ENCODE assay signal across 24 cellular contexts in genomic region chr6:21733311-21733710, GRCh38.
A peak's percentile ranks its signal among the peaks of the same experiment; 100 is the strongest.
DNase-seq lines count a peak whose midpoint lies in the region; ATAC-seq and TF ChIP-seq lines count a peak whose summit lies in the region.
"Had no signal": no experiment of that assay in that cellular context is flagged by ENCODE, and none has a peak within 500 bp of the region (broad histone marks: within the 10 kb centered on the region; RNA-seq: fewer than 3 reads in every experiment).

No MANE protein-coding gene starts in this region.

- intact Hi-C loops in breast epithelium (cut with DNase I; ENCODE audit: low total_unique reads): no loop called here

- H3K4me3 ChIP-seq in AG10803 (ENCODE audit: low read length) (no peak overlapping the region), breast epithelium (no peak overlapping the region)
- H3K4me3 ChIP-seq: body of pancreas, colonic mucosa, tibial nerve had no signal

- TF ChIP-seq POLR2A in breast epithelium (IDR thresholded peaks at IDR 0.05): no peak

- DNase-seq in AG10803 (ENCODE audit: low read depth) (peak; percentile 33), M059J (ENCODE audit: low read depth) (peak; percentile 49), breast epithelium (ENCODE audit: low spot score in 2 of 2) (no peak), mesothelial cell of epicardium (ENCODE audit: low spot score in 2 of 2, unreplicated experiment in 2 of 2) (no peak), NCI-H526 (lab: John Stamatoyannopoulos, UW) (no peak), NCI-H2029 (lab: John Stamatoyannopoulos, UW) (no peak)
- no peak for DNase-seq in activated CD4-positive, alpha-beta T cell treated with anti-CD3 and anti-CD28 coated beads, Interleukin-2, amount 50 U/mL, for 48 hours
- DNase-seq in activated naive CD8-positive, alpha-beta T cell treated with anti-CD3 and anti-CD28 coated beads, Interleukin-2, amount 50 U/mL, for 24 hours: no peak
- DNase-seq: activated CD4-positive, alpha-beta T cell treated with anti-CD3 and anti-CD28 coated beads for 48 hours; body of pancreas; colonic mucosa; effector memory CD8-positive, alpha-beta T cell; GOT3; NCI-H1417 treated with DMSO at 0.1 percent for 48 hours; NCI-H2171 treated with DMSO at 0.1 percent for 48 hours; NCI-H69; retina; SIG-M5; stimulated activated naive CD8-positive, alpha-beta T cell treated with anti-CD3 and anti-CD28 coated beads, Interleukin-15, amount 100 ng/mL, for 72 hours had no signal

- no peaks in the 10 kb centered on the region for H3K27me3 ChIP-seq in breast epithelium
- H3K27me3 ChIP-seq: body of pancreas, colonic mucosa, tibial nerve had no signal

- peaks cover 13% of the 10 kb centered on the region for H3K36me3 Mint-ChIP-seq in mesothelial cell of epicardium
- no peaks in the 10 kb centered on the region for H3K36me3 Mint-ChIP-seq in activated naive CD8-positive, alpha-beta T cell treated with anti-CD3 and anti-CD28 coated beads, Interleukin-2, amount 50 U/mL, for 24 hours (ENCODE audit: low read depth)
- H3K36me3 Mint-ChIP-seq: activated naive CD8-positive, alpha-beta T cell; memory B cell had no signal

- H3K9me3 Mint-ChIP-seq in mesothelial cell of epicardium: no peaks in the 10 kb centered on the region
- H3K9me3 Mint-ChIP-seq in activated naive CD8-positive, alpha-beta T cell treated with anti-CD3 and anti-CD28 coated beads, Interleukin-2, amount 50 U/mL, for 24 hours: no peaks in the 10 kb centered on the region
- H3K9me3 Mint-ChIP-seq: activated T-helper 17 cell treated with anti-CD3 and anti-CD28 coated beads, Interleukin-2, amount 50 U/mL, for 72 hours; effector memory CD8-positive, alpha-beta T cell; stimulated activated naive CD8-positive, alpha-beta T cell treated with anti-CD3 and anti-CD28 coated beads, Interleukin-15, amount 100 ng/mL, for 72 hours had no signal

- peak overlapping the region; percentile 84 for H3K27ac Mint-ChIP-seq in mesothelial cell of epicardium
- no peak overlapping the region for H3K27ac Mint-ChIP-seq in activated naive CD8-positive, alpha-beta T cell treated with anti-CD3 and anti-CD28 coated beads, Interleukin-2, amount 50 U/mL, for 24 hours
- H3K27ac Mint-ChIP-seq: activated naive CD8-positive, alpha-beta T cell; activated T-helper 17 cell treated with anti-CD3 and anti-CD28 coated beads, Interleukin-2, amount 50 U/mL, for 72 hours; effector memory CD8-positive, alpha-beta T cell; memory B cell; stimulated activated naive CD8-positive, alpha-beta T cell treated with anti-CD3 and anti-CD28 coated beads, Interleukin-15, amount 100 ng/mL, for 72 hours had no signal

- no peaks in the 10 kb centered on the region for H3K36me3 ChIP-seq in breast epithelium
- H3K36me3 ChIP-seq: colonic mucosa, tibial nerve had no signal

- peaks cover 0 to 27% of the 10 kb centered on the region in 2 donors for H3K4me1 ChIP-seq in breast epithelium
- H3K4me1 ChIP-seq: colonic mucosa had no signal

- no peak overlapping the region for H3K4me3 Mint-ChIP-seq in mesothelial cell of epicardium
- H3K4me3 Mint-ChIP-seq in activated naive CD8-positive, alpha-beta T cell treated with anti-CD3 and anti-CD28 coated beads, Interleukin-2, amount 50 U/mL, for 24 hours: no peak overlapping the region
- H3K4me3 Mint-ChIP-seq: activated naive CD8-positive, alpha-beta T cell; activated T-helper 17 cell treated with anti-CD3 and anti-CD28 coated beads, Interleukin-2, amount 50 U/mL, for 72 hours; effector memory CD8-positive, alpha-beta T cell; memory B cell; stimulated activated naive CD8-positive, alpha-beta T cell treated with anti-CD3 and anti-CD28 coated beads, Interleukin-15, amount 100 ng/mL, for 72 hours had no signal

- no peak for ATAC-seq in activated naive CD8-positive, alpha-beta T cell treated with anti-CD3 and anti-CD28 coated beads, Interleukin-2, amount 50 U/mL, for 24 hours
- ATAC-seq: activated T-helper 17 cell treated with anti-CD3 and anti-CD28 coated beads, Interleukin-2, amount 50 U/mL, for 72 hours; body of pancreas; effector memory CD8-positive, alpha-beta T cell; stimulated activated naive CD8-positive, alpha-beta T cell treated with anti-CD3 and anti-CD28 coated beads, Interleukin-15, amount 100 ng/mL, for 72 hours had no signal

- peaks cover 66% of the 10 kb centered on the region for H3K4me1 Mint-ChIP-seq in mesothelial cell of epicardium
- H3K4me1 Mint-ChIP-seq in activated naive CD8-positive, alpha-beta T cell treated with anti-CD3 and anti-CD28 coated beads, Interleukin-2, amount 50 U/mL, for 24 hours: no peaks in the 10 kb centered on the region
- H3K4me1 Mint-ChIP-seq: activated T-helper 17 cell treated with anti-CD3 and anti-CD28 coated beads, Interleukin-2, amount 50 U/mL, for 72 hours; memory B cell; stimulated activated naive CD8-positive, alpha-beta T cell treated with anti-CD3 and anti-CD28 coated beads, Interleukin-15, amount 100 ng/mL, for 72 hours had no signal

- H3K27me3 Mint-ChIP-seq in mesothelial cell of epicardium (ENCODE audit: low read depth): no peaks in the 10 kb centered on the region
- peaks cover 4% of the 10 kb centered on the region for H3K27me3 Mint-ChIP-seq in activated naive CD8-positive, alpha-beta T cell treated with anti-CD3 and anti-CD28 coated beads, Interleukin-2, amount 50 U/mL, for 24 hours

- no peak for TF ChIP-seq CTCF in AG10803 (conservative IDR thresholded peaks at IDR 0.05; ENCODE audit: low read length)
- TF ChIP-seq CTCF in breast epithelium (IDR thresholded peaks at IDR 0.05): no peak
- no peak for TF ChIP-seq CTCF in mesothelial cell of epicardium (IDR thresholded peaks at IDR 0.05; ENCODE audit: unreplicated experiment)

- peak overlapping the region; percentile 21 to 84 for H3K27ac ChIP-seq in breast epithelium
- H3K27ac ChIP-seq: C4-2B, colonic mucosa had no signal

- H3K9me3 ChIP-seq in breast epithelium: no peaks in the 10 kb centered on the region
- H3K9me3 ChIP-seq: body of pancreas, colonic mucosa, tibial nerve had no signal

Comparison
In these comparisons a context has a peak if more than half of its experiments do, and no peak if none do; other contexts are left out.
1. DNase-seq: peak in AG10803 (single experiment) and M059J (single experiment); none in breast epithelium (0 of 2), mesothelial cell of epicardium (0 of 2), NCI-H526 (0 of 2), NCI-H2029 (single experiment), activated CD4-positive, alpha-beta T cell treated with anti-CD3 and anti-CD28 coated beads, Interleukin-2, amount 50 U/mL, for 48 hours (0 of 2) and activated naive CD8-positive, alpha-beta T cell treated with anti-CD3 and anti-CD28 coated beads, Interleukin-2, amount 50 U/mL, for 24 hours (single experiment).